In the genomic region with DNA sequence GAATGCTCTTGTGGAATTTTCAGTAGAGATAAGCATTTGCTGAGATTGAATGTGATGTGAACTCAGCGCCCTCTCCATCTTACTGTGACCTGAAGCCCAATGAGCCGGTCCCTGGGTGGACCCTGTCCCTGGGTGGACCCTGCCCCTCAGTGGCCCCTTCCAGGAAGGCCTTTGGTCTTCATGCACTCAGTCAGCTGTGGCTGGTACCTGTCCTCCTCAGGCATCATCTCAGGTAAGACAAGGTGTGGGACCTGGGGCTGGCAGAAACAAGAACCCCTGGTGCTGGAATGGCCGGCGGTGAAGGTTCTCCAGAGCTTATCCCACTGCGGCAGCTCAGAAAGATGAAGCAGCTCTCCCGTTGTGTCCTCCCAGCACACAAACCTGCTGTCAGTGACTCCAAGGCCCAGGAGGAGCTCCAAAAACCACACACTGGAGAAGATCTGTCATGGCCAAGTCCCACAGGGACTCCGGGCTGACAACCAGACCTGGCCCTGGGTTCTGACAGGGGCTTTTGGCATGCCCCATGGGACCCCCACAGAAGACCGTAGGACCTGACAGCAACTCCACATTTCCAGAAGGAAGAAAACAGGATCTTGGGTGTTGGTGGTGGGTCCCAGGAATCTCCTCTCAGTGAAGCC, we compare ENCODE assay signal across 10 cellular contexts.
"Had no signal": no experiment of that assay in that cellular context is flagged by ENCODE, and none has a peak within 500 bp of the region (broad histone marks: within the 10 kb centered on the region; RNA-seq: fewer than 3 reads in every experiment).

No MANE protein-coding gene starts in this region.

- H3K36me3 ChIP-seq: cardiac muscle cell, esophagus muscularis mucosa, left lung, thoracic aorta had no signal

- H3K4me3 ChIP-seq: cardiac muscle cell, esophagus muscularis mucosa, left lung, thoracic aorta had no signal

- H3K27me3 ChIP-seq: left lung had no signal

- H3K4me1 ChIP-seq: left lung had no signal

- ATAC-seq: activated CD4-positive, CD25-positive, alpha-beta regulatory T cell treated with anti-CD3 and anti-CD28 coated beads, Interleukin-2, amount 50 U/mL, for 24 hours; left lung; stimulated activated naive CD8-positive, alpha-beta T cell treated with anti-CD3 and anti-CD28 coated beads, Interleukin-15, Interleukin-2, amounts not matched to agents 100 U/mL and 50 U/mL, for 24 hours had no signal

- H3K27ac ChIP-seq: esophagus muscularis mucosa, left lung, thoracic aorta had no signal

- H3K9me3 ChIP-seq: esophagus muscularis mucosa, left lung, thoracic aorta had no signal

- DNase-seq: activated CD4-positive, alpha-beta T cell treated with anti-CD3 and anti-CD28 coated beads, Interleukin-2, amount 50 U/mL, for 4 hours; activated naive CD4-positive, alpha-beta T cell treated with Interleukin-2 at 50 U/mL for 16 hours; left lung; stimulated activated CD4-positive, alpha-beta T cell treated with anti-CD3 and anti-CD28 coated beads, Interleukin-4, amount 100 ng/mL, for 1 hour; stimulated activated CD8-positive, alpha-beta memory T cell treated with anti-CD3 and anti-CD28 coated beads, Interleukin-4, amount 100 ng/mL, for 48 hours; stimulated activated naive CD8-positive, alpha-beta T cell treated with anti-CD3 and anti-CD28 coated beads, Interleukin-15, Interleukin-2, amounts not matched to agents 100 U/mL and 50 U/mL, for 24 hours had no signal
